In genomic region chr5:73215891-73216610, GRCh38 we compare ENCODE assay signal across 8 cellular contexts. TPM values are rescaled to one million over a fixed set of nuclear protein-coding genes. Genes with fewer than 3 reads are reported as not detected.
A peak's percentile ranks its signal among the peaks of the same experiment; 100 is the strongest.
DNase-seq lines count a peak whose midpoint lies in the region; ATAC-seq, FAIRE-seq and TF ChIP-seq lines count a peak whose summit lies in the region.

No MANE protein-coding gene starts in this region.

- H3K4me3 ChIP-seq in right atrium auricular region, result peak overlapping the region; percentile 12 to 43
- H3K4me3 ChIP-seq in prostate gland, result peak overlapping the region; percentile 14 to 28

- 1% methylated on average over 44 of the region's 67 CpGs for WGBS in prostate gland

- peaks cover 0 to 7% of the 10 kb centered on the region in 2 donors for H3K27me3 ChIP-seq in right atrium auricular region
- H3K27me3 ChIP-seq in prostate gland (replicated peaks; ENCODE audit: insufficient read depth), result peaks cover 27% of the 10 kb centered on the region

- H3K4me1 ChIP-seq in right atrium auricular region, result peaks cover 0 to 14% of the 10 kb centered on the region in 2 donors
- no peaks in the 10 kb centered on the region for H3K4me1 ChIP-seq in prostate gland (replicated peaks)

- TF ChIP-seq EP300 in Ishikawa (IDR thresholded peaks at IDR 0.05; ENCODE audit: borderline replicate concordance), result peak; percentile 35; the same call in 1 of the 2 replicates

- ATAC-seq in GM19395 (IDR thresholded peaks at IDR 0.05; ENCODE audit: unreplicated experiment), result peak; percentile 56
- peak; percentile 95 for ATAC-seq in SK-N-SH treated with all-trans-retinoic acid at 6 μM for 48 hours

- DNase-seq in Ammon's horn (ENCODE audit: low spot score) (peak; percentile 81), amniotic epithelial cell (ENCODE audit: low read depth) (peak; percentile 37), right atrium auricular region (ENCODE audit: low spot score) (peak; percentile 64), prostate gland (ENCODE audit: low spot score) (peak; percentile 61), urothelium cell line (ENCODE audit: low spot score) (peak; percentile 91)

- no peak overlapping the region for H3K27ac ChIP-seq in right atrium auricular region
- no peak overlapping the region for H3K27ac ChIP-seq in prostate gland

- peak; percentile 62 to 91 for TF ChIP-seq CTCF in right atrium auricular region (IDR thresholded peaks at IDR 0.05)
- TF ChIP-seq CTCF in prostate gland (IDR thresholded peaks at IDR 0.05), result peak; percentile 73 to 88 (median 82)

- FAIRE-seq in urothelium cell line (lab: Jason Lieb, UNC), result peak; percentile 77

- no peaks in the 10 kb centered on the region for H3K36me3 ChIP-seq in right atrium auricular region
- H3K36me3 ChIP-seq in prostate gland, result no peaks in the 10 kb centered on the region

- peak; percentile 81 for TF ChIP-seq RAD21 in Ishikawa (IDR thresholded peaks at IDR 0.05; ENCODE audit: low read depth)

- intact Hi-C loops in prostate gland (cut with DNase I), result loop anchor here (5.0 kb wide), 1 partner anchor 236 kb away; no protein-coding TSS in a partner anchor

- TF ChIP-seq POLR2A in prostate gland (IDR thresholded peaks at IDR 0.05), result no peak

- no peaks in the 10 kb centered on the region for H3K9me3 ChIP-seq in right atrium auricular region
- H3K9me3 ChIP-seq in prostate gland, result no peaks in the 10 kb centered on the region

TF ChIP-seq in Ishikawa, 13 proteins besides CTCF, POLR2A, EP300 and RAD21:
- TF ChIP-seq CEBPB (IDR thresholded peaks at IDR 0.05), result no peak
- TF ChIP-seq TAF1 (IDR thresholded peaks at IDR 0.05; ENCODE audit: low read depth), result peak; percentile 40; the same call in 1 of the 2 replicates
- TF ChIP-seq REST (IDR thresholded peaks at IDR 0.05; ENCODE audit: low read depth), result no peak
- no peak for TF ChIP-seq ZBTB7A (IDR thresholded peaks at IDR 0.05; ENCODE audit: low read depth)
- TF ChIP-seq, protein P1, sequence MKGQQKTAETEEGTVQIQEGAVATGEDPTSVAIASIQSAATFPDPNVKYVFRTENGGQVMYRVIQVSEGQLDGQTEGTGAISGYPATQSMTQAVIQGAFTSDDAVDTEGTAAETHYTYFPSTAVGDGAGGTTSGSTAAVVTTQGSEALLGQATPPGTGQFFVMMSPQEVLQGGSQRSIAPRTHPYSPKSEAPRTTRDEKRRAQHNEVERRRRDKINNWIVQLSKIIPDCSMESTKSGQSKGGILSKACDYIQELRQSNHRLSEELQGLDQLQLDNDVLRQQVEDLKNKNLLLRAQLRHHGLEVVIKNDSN (IDR thresholded peaks at IDR 0.05), result peak; percentile 27; the same call in 1 of the 2 replicates
- no peak; the same call in 1 of the 2 replicates for TF ChIP-seq TEAD4 (IDR thresholded peaks at IDR 0.05)
- TF ChIP-seq EGR1 (IDR thresholded peaks at IDR 0.05), result no peak
- TF ChIP-seq YY1 (IDR thresholded peaks at IDR 0.05; ENCODE audit: low read depth), result peak; percentile 62; the same call in 1 of the 2 replicates
- no peak for TF ChIP-seq CREB1 (IDR thresholded peaks at IDR 0.05; ENCODE audit: low read depth)
- TF ChIP-seq NFIC (IDR thresholded peaks at IDR 0.05), result no peak; the same call in 1 of the 2 replicates
- TF ChIP-seq TCF12 (IDR thresholded peaks at IDR 0.05; ENCODE audit: low read depth), result no peak
- no peak for TF ChIP-seq FOXM1 (IDR thresholded peaks at IDR 0.05; ENCODE audit: borderline replicate concordance, low read depth)
- TF ChIP-seq, protein P2, sequence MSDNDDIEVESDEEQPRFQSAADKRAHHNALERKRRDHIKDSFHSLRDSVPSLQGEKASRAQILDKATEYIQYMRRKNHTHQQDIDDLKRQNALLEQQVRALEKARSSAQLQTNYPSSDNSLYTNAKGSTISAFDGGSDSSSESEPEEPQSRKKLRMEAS (IDR thresholded peaks at IDR 0.05), result peak; percentile 99

TF ChIP-seq in SK-N-SH treated with all-trans-retinoic acid at 6 μM for 48 hours, 23 proteins besides CTCF, POLR2A, EP300 and RAD21:
- TF ChIP-seq ZNF565 (CRISPR knock-in tag; conservative IDR thresholded peaks at IDR 0.05; ENCODE audit: low read depth) (no peak), OSR1 (CRISPR knock-in tag; IDR thresholded peaks at IDR 0.05) (0 out of 2 replicates have a peak, but pooled peaks have one; percentile 46)

RNA-seq across cellular contexts. Expression of gene TMEM174, which starts 43.1 kb away (rescaled TPM):
- total RNA-seq in right atrium auricular region (not detected), prostate gland (not detected)

Comparison
In these comparisons a context has a peak if more than half of its experiments do, and no peak if none do; other contexts are left out.
1. DNase-seq: peak in every context shown above with its lines; median percentile 91 in urothelium cell line; 81 in Ammon's horn; 64 in right atrium auricular region; 61 in prostate gland; 37 in amniotic epithelial cell.